20 cellular contexts compared by ENCODE assay signal in genomic region chr10:123109466-123109865, GRCh38. TPM values are rescaled to one million over a fixed set of nuclear protein-coding genes. Genes with fewer than 3 reads are reported as not detected.
"Had no signal": no experiment of that assay in that cellular context is flagged by ENCODE, and none has a peak within 500 bp of the region (broad histone marks: within the 10 kb centered on the region; RNA-seq: fewer than 3 reads in every experiment).

No MANE protein-coding gene starts in this region.

- H3K9me3 Mint-ChIP-seq: activated CD4-positive, alpha-beta memory T cell treated with anti-CD3 and anti-CD28 coated beads, Interleukin-2, amount 10 ng/mL, durations not matched to agents 7 days and 5 days; activated naive CD4-positive, alpha-beta T cell treated with anti-CD3 and anti-CD28 coated beads, Interleukin-2, amount 10 ng/mL, durations not matched to agents 7 days and 5 days; activated T-cell treated with anti-CD3 and anti-CD28 coated beads, Interleukin-2, amount 50 U/mL, for 24 hours; endodermal cell; neural progenitor cell; stimulated activated naive CD8-positive, alpha-beta T cell treated with anti-CD3 and anti-CD28 coated beads, Interleukin-15, Interleukin-2, amounts not matched to agents 100 ng/mL and 50 ng/mL, for 24 hours had no signal

- H3K36me3 ChIP-seq: cardiac muscle cell, neural progenitor cell, sigmoid colon, spleen, suprapubic skin, upper lobe of left lung had no signal

- H3K36me3 Mint-ChIP-seq: activated naive CD4-positive, alpha-beta T cell treated with anti-CD3 and anti-CD28 coated beads, Interleukin-2, amount 10 ng/mL, durations not matched to agents 7 days and 5 days; neural progenitor cell had no signal

- H3K4me3 Mint-ChIP-seq: activated CD4-positive, alpha-beta memory T cell treated with anti-CD3 and anti-CD28 coated beads, Interleukin-2, amount 10 ng/mL, durations not matched to agents 7 days and 5 days; activated naive CD4-positive, alpha-beta T cell treated with anti-CD3 and anti-CD28 coated beads, Interleukin-2, amount 10 ng/mL, durations not matched to agents 7 days and 5 days; activated T-cell treated with anti-CD3 and anti-CD28 coated beads, Interleukin-2, amount 50 U/mL, for 24 hours; endodermal cell; neural progenitor cell; stimulated activated naive CD8-positive, alpha-beta T cell treated with anti-CD3 and anti-CD28 coated beads, Interleukin-15, Interleukin-2, amounts not matched to agents 100 ng/mL and 50 ng/mL, for 24 hours had no signal

- H3K4me1 Mint-ChIP-seq: activated CD4-positive, alpha-beta memory T cell treated with anti-CD3 and anti-CD28 coated beads, Interleukin-2, amount 10 ng/mL, durations not matched to agents 7 days and 5 days; activated naive CD4-positive, alpha-beta T cell treated with anti-CD3 and anti-CD28 coated beads, Interleukin-2, amount 10 ng/mL, durations not matched to agents 7 days and 5 days; endodermal cell; neural progenitor cell had no signal

- DNase-seq: activated CD4-positive, alpha-beta memory T cell treated with anti-CD3 and anti-CD28 coated beads, Interleukin-2, amount 10 ng/mL, durations not matched to agents 7 days and 5 days; activated naive CD4-positive, alpha-beta T cell treated with anti-CD3 and anti-CD28 coated beads, Interleukin-2, amount 10 ng/mL, durations not matched to agents 7 days and 5 days; activated T-cell treated with anti-CD3 and anti-CD28 coated beads, Interleukin-2, amount 50 U/mL, for 24 hours; dorsolateral prefrontal cortex; endodermal cell; erythroblast; midbrain; sigmoid colon; spleen; upper lobe of left lung had no signal

- H3K9me3 ChIP-seq: sigmoid colon, spleen, suprapubic skin, upper lobe of left lung had no signal

- H3K27ac ChIP-seq: cardiac muscle cell, dorsolateral prefrontal cortex, neural progenitor cell, sigmoid colon, spleen, suprapubic skin, upper lobe of left lung, VCaP had no signal

- H3K27ac Mint-ChIP-seq: activated CD4-positive, alpha-beta memory T cell treated with anti-CD3 and anti-CD28 coated beads, Interleukin-2, amount 10 ng/mL, durations not matched to agents 7 days and 5 days; activated naive CD4-positive, alpha-beta T cell treated with anti-CD3 and anti-CD28 coated beads, Interleukin-2, amount 10 ng/mL, durations not matched to agents 7 days and 5 days; activated T-cell treated with anti-CD3 and anti-CD28 coated beads, Interleukin-2, amount 50 U/mL, for 24 hours; endodermal cell; neural progenitor cell; stimulated activated naive CD8-positive, alpha-beta T cell treated with anti-CD3 and anti-CD28 coated beads, Interleukin-15, Interleukin-2, amounts not matched to agents 100 ng/mL and 50 ng/mL, for 24 hours had no signal

- H3K4me3 ChIP-seq: cardiac muscle cell, dorsolateral prefrontal cortex, lung, neural progenitor cell, sigmoid colon, spleen, suprapubic skin, upper lobe of left lung had no signal

- FAIRE-seq: astrocyte, islet of Langerhans had no signal

- H3K27me3 ChIP-seq: cardiac muscle cell, dorsolateral prefrontal cortex, sigmoid colon, upper lobe of left lung had no signal

- H3K4me1 ChIP-seq: neural progenitor cell, sigmoid colon, spleen, suprapubic skin, upper lobe of left lung had no signal

RNA-seq across cellular contexts. Expression of gene HMX3, which starts 26.3 kb away (rescaled TPM):
- total RNA-seq: activated CD4-positive, alpha-beta memory T cell treated with anti-CD3 and anti-CD28 coated beads, Interleukin-2, amount 10 ng/mL, durations not matched to agents 7 days and 5 days; astrocyte; cardiac muscle cell; dorsolateral prefrontal cortex; endodermal cell; lung; osteocyte; pulmonary artery endothelial cell; spleen; suprapubic skin; upper lobe of left lung had no signal
- polyA plus RNA-seq: cardiac muscle cell, lung, spleen had no signal

RNA-seq across cellular contexts. Expression of gene HMX2, which starts 38.5 kb away (rescaled TPM):
- total RNA-seq: activated CD4-positive, alpha-beta memory T cell treated with anti-CD3 and anti-CD28 coated beads, Interleukin-2, amount 10 ng/mL, durations not matched to agents 7 days and 5 days; astrocyte; cardiac muscle cell; dorsolateral prefrontal cortex; endodermal cell; lung; osteocyte; pulmonary artery endothelial cell; spleen; suprapubic skin; upper lobe of left lung had no signal
- polyA plus RNA-seq: cardiac muscle cell, lung had no signal
